Comparison of ENCODE assay signal across 11 cellular contexts in the genomic region with DNA sequence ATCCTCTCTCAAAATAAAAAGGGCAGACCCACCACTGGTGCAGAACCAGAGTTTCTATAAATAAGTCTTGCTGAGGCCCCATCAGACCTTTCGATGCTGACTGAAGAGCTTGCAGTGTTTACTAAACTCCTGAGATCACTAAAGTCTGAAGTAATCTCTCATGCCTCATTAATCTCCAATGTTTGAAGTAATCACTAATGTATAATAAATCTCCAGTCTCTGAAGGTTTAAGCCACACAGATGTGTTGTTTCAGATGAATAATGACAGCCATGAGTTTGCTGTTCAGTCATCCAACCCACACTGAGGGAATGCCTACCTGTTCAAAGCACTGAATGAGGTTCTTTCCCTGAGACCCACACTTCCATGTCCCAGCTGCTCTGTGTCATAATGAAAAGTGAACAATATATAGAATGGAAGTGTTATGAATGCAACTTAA. TPM values are rescaled to one million over a fixed set of nuclear protein-coding genes. Genes with fewer than 3 reads are reported as not detected.
A peak's percentile ranks its signal among the peaks of the same experiment; 100 is the strongest.
DNase-seq lines count a peak whose midpoint lies in the region; ATAC-seq and TF ChIP-seq lines count a peak whose summit lies in the region.
"Had no signal": no experiment of that assay in that cellular context is flagged by ENCODE, and none has a peak within 500 bp of the region (broad histone marks: within the 10 kb centered on the region; RNA-seq: fewer than 3 reads in every experiment).

No MANE protein-coding gene starts in this region.

- TF ChIP-seq CTCF in progenitor cell of endocrine pancreas (IDR thresholded peaks at IDR 0.05; ENCODE audit: unreplicated experiment), result no peak

- H3K9me3 Mint-ChIP-seq in progenitor cell of endocrine pancreas (ENCODE audit: low read depth), result no peaks in the 10 kb centered on the region
- no peaks in the 10 kb centered on the region for H3K9me3 Mint-ChIP-seq in activated T-cell treated with anti-CD3 and anti-CD28 coated beads, Interleukin-2, amount 50 U/mL, for 24 hours

- H3K4me1 Mint-ChIP-seq in progenitor cell of endocrine pancreas (ENCODE audit: low read depth), result peaks cover 34% of the 10 kb centered on the region
- H3K4me1 Mint-ChIP-seq in activated T-cell treated with anti-CD3 and anti-CD28 coated beads, Interleukin-2, amount 50 U/mL, for 24 hours (ENCODE audit: low read depth), result no peaks in the 10 kb centered on the region

- no peaks in the 10 kb centered on the region for H3K27me3 Mint-ChIP-seq in progenitor cell of endocrine pancreas
- no peaks in the 10 kb centered on the region for H3K27me3 Mint-ChIP-seq in activated T-cell treated with anti-CD3 and anti-CD28 coated beads, Interleukin-2, amount 50 U/mL, for 24 hours

- H3K4me3 Mint-ChIP-seq in progenitor cell of endocrine pancreas (ENCODE audit: low read depth), result no peak overlapping the region
- no peak overlapping the region for H3K4me3 Mint-ChIP-seq in activated T-cell treated with anti-CD3 and anti-CD28 coated beads, Interleukin-2, amount 50 U/mL, for 24 hours

- H3K27ac Mint-ChIP-seq in progenitor cell of endocrine pancreas, result peak overlapping the region; percentile 62
- no peak overlapping the region for H3K27ac Mint-ChIP-seq in activated T-cell treated with anti-CD3 and anti-CD28 coated beads, Interleukin-2, amount 50 U/mL, for 24 hours

- no peaks in the 10 kb centered on the region for H3K36me3 Mint-ChIP-seq in progenitor cell of endocrine pancreas (ENCODE audit: insufficient read depth)
- no peaks in the 10 kb centered on the region for H3K36me3 Mint-ChIP-seq in activated T-cell treated with anti-CD3 and anti-CD28 coated beads, Interleukin-2, amount 50 U/mL, for 24 hours (ENCODE audit: low read depth)

- DNase-seq in NCI-H2081 treated with DMSO at 0.1 percent for 48 hours (lab: John Stamatoyannopoulos, UW) (peak; percentile 57), progenitor cell of endocrine pancreas (ENCODE audit: low spot score, unreplicated experiment) (no peak), HuH-7.5 (ENCODE audit: low spot score) (no peak), KG1 (lab: John Stamatoyannopoulos, UW) (no peak)
- no peak for DNase-seq in activated T-cell treated with anti-CD3 and anti-CD28 coated beads, Interleukin-2, amount 50 U/mL, for 24 hours
- DNase-seq: kidney; NK-92 treated with Interleukin-12 subunit alpha and Interleukin-12 subunit beta, amount 100 ng/mL, for 24 hours; ovary had no signal

- ATAC-seq in GM18909 (IDR thresholded peaks at IDR 0.05; ENCODE audit: poor library complexity, unreplicated experiment), result peak; percentile 70
- peak; percentile 66 for ATAC-seq in HG02840 (IDR thresholded peaks at IDR 0.05; ENCODE audit: low FRiP score, unreplicated experiment)

RNA-seq across cellular contexts. Expression of a gene that starts 50.6 kb away (rescaled TPM):
- total RNA-seq in progenitor cell of endocrine pancreas, result 1.7 TPM in 2 replicates
- total RNA-seq: endothelial cell of umbilical vein had no signal
